Comparison of ENCODE assay signal across 19 cellular contexts in genomic region chr12:123100882-123101281, GRCh38.
"Had no signal": no experiment of that assay in that cellular context is flagged by ENCODE, and none has a peak within 500 bp of the region (broad histone marks: within the 10 kb centered on the region; RNA-seq: fewer than 3 reads in every experiment).

No MANE protein-coding gene starts in this region.

- H3K4me3 ChIP-seq: dorsolateral prefrontal cortex, neural progenitor cell, ovary, spleen, testis, tibial nerve had no signal

- FAIRE-seq: frontal cortex, keratinocyte had no signal

- DNase-seq: central memory CD4-positive, alpha-beta T cell; cortex of kidney; dorsolateral prefrontal cortex; effector CD8-positive, alpha-beta T cell; immature natural killer cell; nucleus accumbens; ovary; spleen; stimulated activated CD4-positive, alpha-beta T cell treated with anti-CD3 and anti-CD28 coated beads, Interleukin-15, amount 100 ng/mL, for 24 hours; stimulated activated CD4-positive, alpha-beta T cell treated with anti-CD3 and anti-CD28 coated beads, Interleukin-1b, Interleukin-23, amount 100 ng/mL, for 48 hours; stimulated activated CD4-positive, alpha-beta T cell treated with anti-CD3 and anti-CD28 coated beads, Interleukin-4, amount 100 ng/mL, for 24 hours; testis had no signal

- ATAC-seq: natural killer cell treated with Interleukin-12 subunit alpha and Interleukin-12 subunit beta and Interleukin-15 and Interleukin-18, amount 100 ng/mL, for 72 hours; sciatic nerve; stimulated activated memory B cell treated with anti-CD40 and anti-IgM and Interleukin-4, amounts not matched to agents 10 μg/mL and 1 μg/mL and 100 μg/mL, for 72 hours had no signal

- H3K27me3 ChIP-seq: dorsolateral prefrontal cortex, neural progenitor cell, ovary, spleen, testis, tibial nerve had no signal

- H3K36me3 ChIP-seq: neural progenitor cell, ovary, spleen, tibial nerve had no signal

- H3K27ac ChIP-seq: neural progenitor cell, ovary, spleen, testis, tibial nerve had no signal

- H3K9me3 ChIP-seq: ovary, spleen, testis, tibial nerve had no signal
